5 cellular contexts compared by ENCODE assay signal in genomic region chr11:133782116-133782725, GRCh38.
"Had no signal": no experiment of that assay in that cellular context is flagged by ENCODE, and none has a peak within 500 bp of the region (broad histone marks: within the 10 kb centered on the region; RNA-seq: fewer than 3 reads in every experiment).

No MANE protein-coding gene starts in this region.

- ATAC-seq: GM23338, HepG2 had no signal

- H3K4me3 Mint-ChIP-seq: GM23338, H9, IgD-negative memory B cell had no signal

- H3K4me3 ChIP-seq: GM23338 had no signal

- H3K4me1 Mint-ChIP-seq: IgD-negative memory B cell had no signal

- H3K27ac Mint-ChIP-seq: GM23338, H9, IgD-negative memory B cell had no signal

- DNase-seq: H9, HCEC 1CT had no signal

- H3K36me3 Mint-ChIP-seq: IgD-negative memory B cell had no signal
